ENCODE assay signal across 23 cellular contexts in genomic region chr16:65278874-65279273, GRCh38.
"Had no signal": no experiment of that assay in that cellular context is flagged by ENCODE, and none has a peak within 500 bp of the region (broad histone marks: within the 10 kb centered on the region; RNA-seq: fewer than 3 reads in every experiment).

No MANE protein-coding gene starts in this region.

- H3K27ac Mint-ChIP-seq: naive thymus-derived CD4-positive, alpha-beta T cell; natural killer cell treated with Interleukin-12 subunit alpha and Interleukin-12 subunit beta and Interleukin-15 and Interleukin-18, amount 100 ng/mL, for 72 hours; progenitor cell of endocrine pancreas; stimulated activated memory B cell treated with anti-CD40 and anti-IgM and Interleukin-4, amounts not matched to agents 10 μg/mL and 1 μg/mL and 100 μg/mL, for 72 hours; stimulated activated naive CD8-positive, alpha-beta T cell treated with anti-CD3 and anti-CD28 coated beads, Interleukin-15, amount 100 ng/mL, for 72 hours; type B pancreatic cell had no signal

- H3K4me1 Mint-ChIP-seq: naive thymus-derived CD4-positive, alpha-beta T cell; stimulated activated memory B cell treated with anti-CD40 and anti-IgM and Interleukin-4, amounts not matched to agents 10 μg/mL and 1 μg/mL and 100 μg/mL, for 72 hours; stimulated activated naive CD8-positive, alpha-beta T cell treated with anti-CD3 and anti-CD28 coated beads, Interleukin-15, amount 100 ng/mL, for 72 hours had no signal

- H3K9me3 ChIP-seq: left ventricle myocardium inferior, mucosa of descending colon, ovary, right atrium auricular region, right lobe of liver, tibial nerve, uterus had no signal

- H3K36me3 Mint-ChIP-seq: naive thymus-derived CD4-positive, alpha-beta T cell; natural killer cell treated with Interleukin-12 subunit alpha and Interleukin-12 subunit beta and Interleukin-15 and Interleukin-18, amount 100 ng/mL, for 72 hours; stimulated activated memory B cell treated with anti-CD40 and anti-IgM and Interleukin-4, amounts not matched to agents 10 μg/mL and 1 μg/mL and 100 μg/mL, for 72 hours had no signal

- H3K4me3 ChIP-seq: left ventricle myocardium inferior, lung, mucosa of descending colon, ovary, right atrium auricular region, right lobe of liver, smooth muscle cell, tibial nerve, uterus had no signal

- H3K4me1 ChIP-seq: right atrium auricular region, right lobe of liver, tibial nerve, uterus had no signal

- H3K27ac ChIP-seq: left ventricle myocardium inferior, ovary, right atrium auricular region, right lobe of liver, tibial nerve, uterus had no signal

- ATAC-seq: mucosa of descending colon; naive thymus-derived CD4-positive, alpha-beta T cell; natural killer cell treated with Interleukin-12 subunit alpha and Interleukin-12 subunit beta and Interleukin-15 and Interleukin-18, amount 100 ng/mL, for 72 hours; right lobe of liver; stimulated activated memory B cell treated with anti-CD40 and anti-IgM and Interleukin-4, amounts not matched to agents 10 μg/mL and 1 μg/mL and 100 μg/mL, for 72 hours; stimulated activated naive CD8-positive, alpha-beta T cell treated with anti-CD3 and anti-CD28 coated beads, Interleukin-15, amount 100 ng/mL, for 72 hours had no signal

- H3K4me3 Mint-ChIP-seq: naive thymus-derived CD4-positive, alpha-beta T cell; natural killer cell treated with Interleukin-12 subunit alpha and Interleukin-12 subunit beta and Interleukin-15 and Interleukin-18, amount 100 ng/mL, for 72 hours; stimulated activated memory B cell treated with anti-CD40 and anti-IgM and Interleukin-4, amounts not matched to agents 10 μg/mL and 1 μg/mL and 100 μg/mL, for 72 hours; stimulated activated naive CD8-positive, alpha-beta T cell treated with anti-CD3 and anti-CD28 coated beads, Interleukin-15, amount 100 ng/mL, for 72 hours; type B pancreatic cell had no signal

- DNase-seq: islet precursor cell; left ventricle myocardium inferior; midbrain; mucosa of descending colon; naive thymus-derived CD4-positive, alpha-beta T cell; ovary; right lobe of liver; stimulated activated CD4-positive, alpha-beta T cell treated with anti-CD3 and anti-CD28 coated beads, Interleukin-1b, Interleukin-23, amount 100 ng/mL, for 48 hours; stimulated activated CD4-positive, alpha-beta T cell treated with anti-CD3 and anti-CD28 coated beads, Interleukin-2, amount 100 ng/mL, for 48 hours; stimulated activated CD4-positive, alpha-beta T cell treated with anti-CD3 and anti-CD28 coated beads, Interleukin-4, amount 100 ng/mL, for 4 hours; stimulated activated CD8-positive, alpha-beta memory T cell treated with anti-CD3 and anti-CD28 coated beads, Interleukin-4, amount 100 ng/mL, for 48 hours; stimulated activated naive CD4-positive, alpha-beta T cell treated with Interleukin-2 at 50 U/mL for 16 hours; stimulated activated naive CD8-positive, alpha-beta T cell treated with anti-CD3 and anti-CD28 coated beads, Interleukin-15, amount 100 ng/mL, for 72 hours; substantia nigra; uterus had no signal

- H3K27me3 Mint-ChIP-seq: natural killer cell treated with Interleukin-12 subunit alpha and Interleukin-12 subunit beta and Interleukin-15 and Interleukin-18, amount 100 ng/mL, for 72 hours; stimulated activated memory B cell treated with anti-CD40 and anti-IgM and Interleukin-4, amounts not matched to agents 10 μg/mL and 1 μg/mL and 100 μg/mL, for 72 hours; stimulated activated naive CD8-positive, alpha-beta T cell treated with anti-CD3 and anti-CD28 coated beads, Interleukin-15, amount 100 ng/mL, for 72 hours had no signal

- H3K36me3 ChIP-seq: left ventricle myocardium inferior, ovary, right atrium auricular region, right lobe of liver, tibial nerve, uterus had no signal

- H3K4me2 ChIP-seq: smooth muscle cell had no signal

- H3K27me3 ChIP-seq: ovary, right atrium auricular region, right lobe of liver, tibial nerve, uterus had no signal
